ENCODE assay signal across 8 cellular contexts in genomic region chr6:27176523-27177391, GRCh38.
DNase-seq lines count a peak whose midpoint lies in the region; ATAC-seq and TF ChIP-seq lines count a peak whose summit lies in the region.
"Not testable (repeated sequence)": the region's sequence is repeated elsewhere in the genome, so short reads cannot be mapped to it uniquely, and the experiment has no call there.

No MANE protein-coding gene starts in this region.

- H3K9me3 ChIP-seq in CD8-positive, alpha-beta T cell (ENCODE audit: low read length); HAP-1: not testable (repeated sequence)

- TF ChIP-seq CTCF in CD8-positive, alpha-beta T cell (IDR thresholded peaks at IDR 0.05); foreskin keratinocyte (conservative IDR thresholded peaks at IDR 0.05): not testable (repeated sequence)

- not testable (repeated sequence) for H3K27ac ChIP-seq in CD8-positive, alpha-beta T cell (ENCODE audit: low read depth, low read length)
- H3K27ac ChIP-seq in foreskin keratinocyte: peak overlapping the region; percentile 54

- CTCF ChIA-PET in CD8-positive, alpha-beta T cell (lab: Charles Lee): interaction anchor here (0.6 to 3.4 kb wide), 23 partner anchors 9 to 720 kb away, joined by 3 to 30 read pairs (median 4); a partner anchor contains a TSS

- H3K4me3 Mint-ChIP-seq in CD8-positive, alpha-beta T cell: peak overlapping the region; percentile 93
- peak overlapping the region; percentile 98 for H3K4me3 Mint-ChIP-seq in activated naive CD8-positive, alpha-beta T cell treated with anti-CD3 and anti-CD28 coated beads, Interleukin-2, amount 10 ng/mL, durations not matched to agents 7 days and 5 days
- H3K4me3 Mint-ChIP-seq in naive B cell: peak overlapping the region; percentile 83 to 100 (median 96)

- not testable (repeated sequence) for H3K27me3 ChIP-seq in CD8-positive, alpha-beta T cell (ENCODE audit: insufficient read depth, low read length); HAP-1 (ENCODE audit: low read depth); foreskin keratinocyte

- POLR2A ChIA-PET in CD8-positive, alpha-beta T cell (lab: Charles Lee): interaction anchor here (0.6 to 4.0 kb wide), 25 partner anchors 11 to 1806 kb away, joined by 3 to 33 read pairs (median 4); a partner anchor contains a TSS
- POLR2A ChIA-PET in activated naive CD8-positive, alpha-beta T cell treated with anti-CD3 and anti-CD28 coated beads, Interleukin-2, amount 10 ng/mL, durations not matched to agents 7 days and 5 days (lab: Charles Lee): interaction anchor here (0.6 to 2.4 kb wide), 22 partner anchors 9 to 810 kb away, joined by 3 to 20 read pairs (median 5); a partner anchor contains a TSS

- peak; percentile 43 to 81 (median 70) for DNase-seq in CD8-positive, alpha-beta T cell
- DNase-seq in HAP-1 (ENCODE audit: low spot score in 2 of 2) (peak; percentile 18 to 76), NCI-H2029 treated with DMSO at 0.1 percent for 48 hours (lab: John Stamatoyannopoulos, UW) (peak; percentile 60), T1000 (lab: John Stamatoyannopoulos, UW) (peak; percentile 43), foreskin keratinocyte (peak; percentile 51 to 72), naive B cell (peak; percentile 72)
- DNase-seq in activated naive CD8-positive, alpha-beta T cell treated with anti-CD3 and anti-CD28 coated beads, Interleukin-2, amount 10 ng/mL, durations not matched to agents 7 days and 5 days: peak; percentile 77
- peak; percentile 40 to 43 for DNase-seq in stimulated activated CD8-positive, alpha-beta memory T cell treated with anti-CD3 and anti-CD28 coated beads, Interleukin-4, amount 100 ng/mL, for 4 hours (ENCODE audit: low read depth in 2 of 2, low spot score in 1 of 2)

- intact Hi-C loops in CD8-positive, alpha-beta T cell (cut with DNase I, micrococcal nuclease): loop anchor here (1.0 to 10.0 kb wide), 19 partner anchors 13 to 1808 kb away; partner anchors contain the start of genes NKAPL (in 1 of the 2), ZKSCAN4 (in 1 of the 2) and ZNF391 (in 1 of the 2)

- not testable (repeated sequence) for H3K36me3 Mint-ChIP-seq in CD8-positive, alpha-beta T cell; activated naive CD8-positive, alpha-beta T cell treated with anti-CD3 and anti-CD28 coated beads, Interleukin-2, amount 10 ng/mL, durations not matched to agents 7 days and 5 days; naive B cell

- H3K4me3 ChIP-seq in CD8-positive, alpha-beta T cell (ENCODE audit: low read depth, low read length): peak overlapping the region; percentile 59
- H3K4me3 ChIP-seq in HAP-1: peak overlapping the region; percentile 80

- H3K36me3 ChIP-seq in CD8-positive, alpha-beta T cell (ENCODE audit: insufficient read depth, low read length); HAP-1 (replicated peaks): not testable (repeated sequence)

- ATAC-seq in CD8-positive, alpha-beta T cell: peak; percentile 53
- peak; percentile 26 for ATAC-seq in activated naive CD8-positive, alpha-beta T cell treated with anti-CD3 and anti-CD28 coated beads, Interleukin-2, amount 10 ng/mL, durations not matched to agents 7 days and 5 days (ENCODE audit: low read depth)
- peak; percentile 33 for ATAC-seq in foreskin keratinocyte
- peak; percentile 56 to 63 for ATAC-seq in naive B cell (ENCODE audit: low read depth in 2 of 2)

- H3K27ac Mint-ChIP-seq in CD8-positive, alpha-beta T cell: peak overlapping the region; percentile 91
- peak overlapping the region; percentile 91 for H3K27ac Mint-ChIP-seq in activated naive CD8-positive, alpha-beta T cell treated with anti-CD3 and anti-CD28 coated beads, Interleukin-2, amount 10 ng/mL, durations not matched to agents 7 days and 5 days
- H3K27ac Mint-ChIP-seq in naive B cell: peak overlapping the region in 5 of 6 donors; percentile 88 to 100 (median 99)

- H3K4me1 ChIP-seq in CD8-positive, alpha-beta T cell (ENCODE audit: insufficient read depth, low read length); HAP-1; foreskin keratinocyte: not testable (repeated sequence)

- H3K4me1 Mint-ChIP-seq in CD8-positive, alpha-beta T cell (ENCODE audit: low read depth): peaks cover 17% of the 10 kb centered on the region
- not testable (repeated sequence) for H3K4me1 Mint-ChIP-seq in activated naive CD8-positive, alpha-beta T cell treated with anti-CD3 and anti-CD28 coated beads, Interleukin-2, amount 10 ng/mL, durations not matched to agents 7 days and 5 days
- peaks cover 6 to 22% (median 15%) of the 10 kb centered on the region in 3 donors for H3K4me1 Mint-ChIP-seq in naive B cell

- H3K9me3 Mint-ChIP-seq in CD8-positive, alpha-beta T cell; activated naive CD8-positive, alpha-beta T cell treated with anti-CD3 and anti-CD28 coated beads, Interleukin-2, amount 10 ng/mL, durations not matched to agents 7 days and 5 days: not testable (repeated sequence)
- H3K9me3 Mint-ChIP-seq in naive B cell: peaks cover 0 to 22% (median 10%) of the 10 kb centered on the region in 7 donors

- in situ Hi-C loops in HAP-1 (cut with MboI; ENCODE audit: low sequenced_read_pairs): loop anchor here (25.0 kb wide), 1 partner anchor 336 kb away; no protein-coding TSS in a partner anchor

- H3K27me3 Mint-ChIP-seq in CD8-positive, alpha-beta T cell (ENCODE audit: low read depth): not testable (repeated sequence)
- H3K27me3 Mint-ChIP-seq in activated naive CD8-positive, alpha-beta T cell treated with anti-CD3 and anti-CD28 coated beads, Interleukin-2, amount 10 ng/mL, durations not matched to agents 7 days and 5 days: peaks cover 28% of the 10 kb centered on the region
- H3K27me3 Mint-ChIP-seq in naive B cell: peaks cover 4 to 16% (median 16%) of the 10 kb centered on the region in 3 donors
